29 cellular contexts compared by ENCODE assay signal in the genomic region with DNA sequence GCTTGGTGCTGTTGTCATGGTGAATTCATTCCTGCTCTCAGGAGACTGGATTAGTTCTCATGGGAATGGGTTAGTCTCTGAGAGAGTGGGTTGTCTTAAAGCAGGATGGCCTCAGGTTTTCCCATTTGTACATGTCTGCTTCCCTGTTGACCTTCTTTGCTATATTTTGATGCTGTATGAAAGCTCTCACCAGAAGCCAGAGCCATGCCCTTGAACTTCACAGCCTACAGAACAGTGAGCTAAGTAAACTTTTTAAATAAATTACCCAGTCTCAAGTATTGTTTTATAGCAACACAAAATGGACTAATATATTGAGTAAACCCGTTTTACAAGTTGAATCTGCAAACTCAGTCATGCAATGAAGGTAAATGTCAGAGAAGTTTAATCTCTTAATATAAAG.
"Had no signal": no experiment of that assay in that cellular context is flagged by ENCODE, and none has a peak within 500 bp of the region (broad histone marks: within the 10 kb centered on the region; RNA-seq: fewer than 3 reads in every experiment).

No MANE protein-coding gene starts in this region.

- H3K27me3 Mint-ChIP-seq: stimulated activated memory B cell treated with anti-CD40 and anti-IgM and Interleukin-4, amounts not matched to agents 10 μg/mL and 1 μg/mL and 100 μg/mL, for 72 hours; stimulated activated naive B cell treated with anti-CD40 and anti-IgM and Interleukin-4, amounts not matched to agents 10 μg/mL and 1 μg/mL and 100 μg/mL, for 72 hours; stimulated activated naive CD8-positive, alpha-beta T cell treated with anti-CD3 and anti-CD28 coated beads, Interleukin-15, amount 100 ng/mL, for 72 hours; stimulated activated naive CD8-positive, alpha-beta T cell treated with anti-CD3 and anti-CD28 coated beads, Interleukin-15, Interleukin-2, amounts not matched to agents 100 ng/mL and 50 ng/mL, for 24 hours; type B pancreatic cell had no signal

- H3K9me3 ChIP-seq: testis, thyroid gland, upper lobe of right lung, uterus had no signal

- H3K4me1 ChIP-seq: suprapubic skin, testis, thyroid gland, tibial artery, tibial nerve, upper lobe of left lung, upper lobe of right lung, uterus, vagina had no signal

- ATAC-seq: stimulated activated effector memory CD8-positive, alpha-beta T cell treated with anti-CD3 and anti-CD28 coated beads, Interleukin-12 subunit alpha, Interleukin-12 subunit beta, amount 100 ng/mL, for 72 hours; stimulated activated memory B cell treated with anti-CD40 and anti-IgM and Interleukin-4, amounts not matched to agents 10 μg/mL and 1 μg/mL and 100 μg/mL, for 72 hours; stimulated activated naive B cell treated with anti-CD40 and anti-IgM and Interleukin-4, amounts not matched to agents 10 μg/mL and 1 μg/mL and 100 μg/mL, for 72 hours; stimulated activated naive CD8-positive, alpha-beta T cell treated with anti-CD3 and anti-CD28 coated beads, Interleukin-15, amount 100 ng/mL, for 72 hours; stimulated activated naive CD8-positive, alpha-beta T cell treated with anti-CD3 and anti-CD28 coated beads, Interleukin-15, Interleukin-2, amounts not matched to agents 100 U/mL and 50 U/mL, for 24 hours; upper lobe of right lung had no signal

- H3K36me3 ChIP-seq: suprapubic skin, thoracic aorta, thyroid gland, tibial artery, upper lobe of left lung, upper lobe of right lung, uterus, vagina had no signal

- H3K4me3 ChIP-seq: stomach, suprapubic skin, testis, thoracic aorta, thyroid gland, tibial artery, tibial nerve, transverse colon, upper lobe of left lung, upper lobe of right lung, uterus, vagina had no signal

- H3K4me1 Mint-ChIP-seq: stimulated activated memory B cell treated with anti-CD40 and anti-IgM and Interleukin-4, amounts not matched to agents 10 μg/mL and 1 μg/mL and 100 μg/mL, for 72 hours; stimulated activated naive B cell treated with anti-CD40 and anti-IgM and Interleukin-4, amounts not matched to agents 10 μg/mL and 1 μg/mL and 100 μg/mL, for 72 hours had no signal

- H3K27ac ChIP-seq: stomach, suprapubic skin, testis, thoracic aorta, thyroid gland, tibial artery, tibial nerve, transverse colon, upper lobe of left lung, upper lobe of right lung, uterus, vagina had no signal

- H3K4me3 Mint-ChIP-seq: stimulated activated effector memory CD8-positive, alpha-beta T cell treated with anti-CD3 and anti-CD28 coated beads, Interleukin-12 subunit alpha, Interleukin-12 subunit beta, amount 100 ng/mL, for 72 hours; stimulated activated memory B cell treated with anti-CD40 and anti-IgM and Interleukin-4, amounts not matched to agents 10 μg/mL and 1 μg/mL and 100 μg/mL, for 72 hours; stimulated activated naive B cell treated with anti-CD40 and anti-IgM and Interleukin-4, amounts not matched to agents 10 μg/mL and 1 μg/mL and 100 μg/mL, for 72 hours; stimulated activated naive CD8-positive, alpha-beta T cell treated with anti-CD3 and anti-CD28 coated beads, Interleukin-15, amount 100 ng/mL, for 72 hours; stimulated activated naive CD8-positive, alpha-beta T cell treated with anti-CD3 and anti-CD28 coated beads, Interleukin-15, Interleukin-2, amounts not matched to agents 100 ng/mL and 50 ng/mL, for 24 hours; type B pancreatic cell had no signal

- DNase-seq: stimulated activated CD4-positive, alpha-beta T cell treated with anti-CD3 and anti-CD28 coated beads, Interleukin-2, amount 100 ng/mL, for 48 hours; stimulated activated CD4-positive, alpha-beta T cell treated with anti-CD3 and anti-CD28 coated beads, Interleukin-4, amount 100 ng/mL, for 1 hour; stimulated activated CD4-positive, alpha-beta T cell treated with anti-CD3 and anti-CD28 coated beads, Interleukin-4, amount 100 ng/mL, for 24 hours; stimulated activated CD4-positive, alpha-beta T cell treated with anti-CD3 and anti-CD28 coated beads, Interleukin-4, amount 100 ng/mL, for 4 hours; stimulated activated CD8-positive, alpha-beta memory T cell treated with anti-CD3 and anti-CD28 coated beads, Interleukin-4, amount 100 ng/mL, for 48 hours; stimulated activated naive B cell treated with anti-CD40 and anti-IgM and Interleukin-4, amounts not matched to agents 10 μg/mL and 1 μg/mL and 100 μg/mL, for 72 hours; stimulated activated naive CD4-positive, alpha-beta T cell; stimulated activated naive CD4-positive, alpha-beta T cell treated with Interleukin-2 at 50 U/mL for 16 hours; stimulated activated naive CD8-positive, alpha-beta T cell treated with anti-CD3 and anti-CD28 coated beads, Interleukin-15, amount 100 ng/mL, for 72 hours; stimulated activated naive CD8-positive, alpha-beta T cell treated with anti-CD3 and anti-CD28 coated beads, Interleukin-15, Interleukin-2, amounts not matched to agents 100 U/mL and 50 U/mL, for 24 hours; stomach; substantia nigra; testis; tibial artery; transverse colon; trophoblast cell; upper lobe of left lung; upper lobe of right lung; uterus had no signal

- FAIRE-seq: urothelium cell line had no signal

- H3K27me3 ChIP-seq: stomach, suprapubic skin, testis, thyroid gland, tibial artery, tibial nerve, transverse colon, upper lobe of left lung, upper lobe of right lung, uterus, vagina had no signal

- H3K27ac Mint-ChIP-seq: stimulated activated effector memory CD8-positive, alpha-beta T cell treated with anti-CD3 and anti-CD28 coated beads, Interleukin-12 subunit alpha, Interleukin-12 subunit beta, amount 100 ng/mL, for 72 hours; stimulated activated memory B cell treated with anti-CD40 and anti-IgM and Interleukin-4, amounts not matched to agents 10 μg/mL and 1 μg/mL and 100 μg/mL, for 72 hours; stimulated activated naive B cell treated with anti-CD40 and anti-IgM and Interleukin-4, amounts not matched to agents 10 μg/mL and 1 μg/mL and 100 μg/mL, for 72 hours; stimulated activated naive CD8-positive, alpha-beta T cell treated with anti-CD3 and anti-CD28 coated beads, Interleukin-15, amount 100 ng/mL, for 72 hours; type B pancreatic cell had no signal
